In genomic region chr1:63317814-63318156, GRCh38 we compare ENCODE assay signal across 9 cellular contexts. TPM values are rescaled to one million over a fixed set of nuclear protein-coding genes. Genes with fewer than 3 reads are reported as not detected.
DNase-seq lines count a peak whose midpoint lies in the region; ATAC-seq, FAIRE-seq and TF ChIP-seq lines count a peak whose summit lies in the region.
"Had no signal": no experiment of that assay in that cellular context is flagged by ENCODE, and none has a peak within 500 bp of the region (broad histone marks: within the 10 kb centered on the region; RNA-seq: fewer than 3 reads in every experiment).

No MANE protein-coding gene starts in this region.

- no peak for TF ChIP-seq POLR2A in GM12892 (IDR thresholded peaks at IDR 0.05; ENCODE audit: low read depth, low read length)

- peaks cover 12% of the 10 kb centered on the region for H3K4me1 Mint-ChIP-seq in activated T-helper 17 cell treated with anti-CD3 and anti-CD28 coated beads, Interleukin-2, amount 50 U/mL, for 72 hours

- peaks cover 58% of the 10 kb centered on the region for H3K27me3 Mint-ChIP-seq in activated T-helper 17 cell treated with anti-CD3 and anti-CD28 coated beads, Interleukin-2, amount 50 U/mL, for 72 hours

- peak overlapping the region; percentile 73 for H3K4me3 ChIP-seq in ACC112 (ENCODE audit: low read depth, low read length)
- H3K4me3 ChIP-seq in H7 (ENCODE audit: insufficient read depth, low read depth, low read length): peak overlapping the region; percentile 49
- H3K4me3 ChIP-seq in mesodermal cell (ENCODE audit: extremely low read depth, insufficient read depth, low read length, poor library complexity, severe bottlenecking): peak overlapping the region; percentile 38

- ATAC-seq in activated T-helper 17 cell treated with anti-CD3 and anti-CD28 coated beads, Interleukin-2, amount 50 U/mL, for 72 hours (replicated peaks): no peak

- H3K27ac ChIP-seq in ACC112 (ENCODE audit: low read depth, low read length) (no peak overlapping the region), mesodermal cell (ENCODE audit: low read depth, low read length, severe bottlenecking) (no peak overlapping the region)

- H3K27ac Mint-ChIP-seq in activated T-helper 17 cell treated with anti-CD3 and anti-CD28 coated beads, Interleukin-2, amount 50 U/mL, for 72 hours: no peak overlapping the region

- H2AFZ ChIP-seq in ACC112 (ENCODE audit: low read length, unreplicated experiment): peak overlapping the region; percentile 59

- no peak for DNase-seq in H7
- DNase-seq in SW 1271 (lab: John Stamatoyannopoulos, UW): no peak
- DNase-seq in COR-L47 (lab: John Stamatoyannopoulos, UW): no peak
- DNase-seq in GM12892 (ENCODE audit: insufficient read length): no peak
- no peak for DNase-seq in NCI-H345 treated with DMSO at 0.1 percent for 48 hours (lab: John Stamatoyannopoulos, UW; ENCODE audit: unreplicated experiment)
- DNase-seq: activated CD8-positive, alpha-beta memory T cell treated with anti-CD3 and anti-CD28 coated beads, Interleukin-2, amount 50 U/mL, for 4 hours had no signal

- WGBS in mesodermal cell (ENCODE audit: insufficient coverage in 2 of 2), 2 experiments: 0 to 6% methylated on average over 4 to 9 of the region's 14 CpGs

- no peaks in the 10 kb centered on the region for H3K79me2 ChIP-seq in ACC112 (ENCODE audit: control insufficient read depth, insufficient read depth, low read length, unreplicated experiment)

- no peak for FAIRE-seq in GM12892 (lab: Jason Lieb, UNC)

- no peaks in the 10 kb centered on the region for H3K9me3 Mint-ChIP-seq in activated T-helper 17 cell treated with anti-CD3 and anti-CD28 coated beads, Interleukin-2, amount 50 U/mL, for 72 hours

- H3K36me3 ChIP-seq in ACC112 (ENCODE audit: insufficient read depth, low read length): no peaks in the 10 kb centered on the region
- no peaks in the 10 kb centered on the region for H3K36me3 ChIP-seq in H7 (replicated peaks; ENCODE audit: control insufficient read depth, insufficient read depth, low read length)
- H3K36me3 ChIP-seq in mesodermal cell (ENCODE audit: control insufficient read depth, insufficient read depth, low read length): no peaks in the 10 kb centered on the region

- H3K36me3 Mint-ChIP-seq in activated T-helper 17 cell treated with anti-CD3 and anti-CD28 coated beads, Interleukin-2, amount 50 U/mL, for 72 hours (ENCODE audit: low read depth): peaks cover 31% of the 10 kb centered on the region

- peak overlapping the region; percentile 57 for H3K4me3 Mint-ChIP-seq in activated T-helper 17 cell treated with anti-CD3 and anti-CD28 coated beads, Interleukin-2, amount 50 U/mL, for 72 hours

- H3K27me3 ChIP-seq in ACC112 (ENCODE audit: insufficient read depth, low read length): peaks cover 89% of the 10 kb centered on the region
- peaks cover 26% of the 10 kb centered on the region for H3K27me3 ChIP-seq in H7 (ENCODE audit: control insufficient read depth, insufficient read depth, low read length)

- H3K9me3 ChIP-seq in mesodermal cell (ENCODE audit: control insufficient read depth, low read length): no peaks in the 10 kb centered on the region

- no peaks in the 10 kb centered on the region for H3K4me1 ChIP-seq in ACC112 (ENCODE audit: control insufficient read depth, insufficient read depth, low read length, unreplicated experiment)
- no peaks in the 10 kb centered on the region for H3K4me1 ChIP-seq in mesodermal cell (ENCODE audit: control insufficient read depth, insufficient read depth, low read length, poor library complexity, severe bottlenecking)

RNA-seq across cellular contexts. Expression of gene FOXD3, which starts 4.6 kb away (rescaled TPM):
- total RNA-seq in H7 (2014; rRNA removed; shearing (Covaris generic)): 41.1 and 41.2 TPM in 2 replicates
- total RNA-seq in activated T-helper 17 cell treated with anti-CD3 and anti-CD28 coated beads, Interleukin-2, amount 50 U/mL, for 72 hours: not detected
- polyA plus RNA-seq in mesodermal cell (2013, experiment 1 of 2): 3.0 TPM
- 3.7 TPM for polyA plus RNA-seq in mesodermal cell (2013, experiment 2 of 2)
- polyA plus RNA-seq in GM12892 (2012; ENCODE audit: missing spikeins): not detected

RNA-seq across cellular contexts. Expression of gene ALG6, which starts 49.6 kb away (rescaled TPM):
- total RNA-seq in H7 (2014; rRNA removed; shearing (Covaris generic)): 22.7 and 24.1 TPM in 2 replicates
- total RNA-seq in activated T-helper 17 cell treated with anti-CD3 and anti-CD28 coated beads, Interleukin-2, amount 50 U/mL, for 72 hours: 10 to 100 TPM; 18.1 to 20.4 TPM
- 9.3 TPM for polyA plus RNA-seq in mesodermal cell (2013, experiment 1 of 2)
- polyA plus RNA-seq in mesodermal cell (2013, experiment 2 of 2): 11.6 TPM
- 11.0 TPM for polyA plus RNA-seq in GM12892 (2012; ENCODE audit: missing spikeins)

Comparison
In these comparisons a context has a peak if more than half of its experiments do, and no peak if none do; other contexts are left out.
1. RNA of gene FOXD3, which starts 4.6 kb away (total RNA-seq): 41.1 to 41.2 TPM in H7; not detected in activated T-helper 17 cell treated with anti-CD3 and anti-CD28 coated beads, Interleukin-2, amount 50 U/mL, for 72 hours; every median in the first group is over 10 times any median in the second.
2. Peak in every context shown above with its lines, with median percentiles within 50 percentile points of each other: H3K4me3 ChIP-seq.